In genomic region chr3:16883726-16884083, GRCh38 we compare ENCODE assay signal across 1 cellular context.
TF ChIP-seq lines count a peak whose summit lies in the region.

No MANE protein-coding gene starts in this region.

TF ChIP-seq in GM12878, 131 proteins besides CTCF, POLR2A, EP300 and RAD21 (continued from another document):
- TF ChIP-seq GATAD2B (conservative IDR thresholded peaks at IDR 0.05; ENCODE audit: low read depth), result no peak
- no peak for TF ChIP-seq NR2C2 (IDR thresholded peaks at IDR 0.05; ENCODE audit: borderline replicate concordance, control insufficient read depth, insufficient read length, low read depth)
- TF ChIP-seq ZNF384 (IDR thresholded peaks at IDR 0.05; ENCODE audit: borderline replicate concordance, low read depth, low read length), result no peak
- TF ChIP-seq ESRRA (IDR thresholded peaks at IDR 0.05; ENCODE audit: low read length), result no peak
- no peak for TF ChIP-seq IRF3 (IDR thresholded peaks at IDR 0.05)
- no peak for TF ChIP-seq CREB1 (IDR thresholded peaks at IDR 0.05; ENCODE audit: low read depth)
- TF ChIP-seq SPI1 (IDR thresholded peaks at IDR 0.05; ENCODE audit: borderline replicate concordance, insufficient read depth, low read depth, low read length), result no peak
- TF ChIP-seq ZNF687 (IDR thresholded peaks at IDR 0.05), result no peak
- TF ChIP-seq ATF3 (IDR thresholded peaks at IDR 0.05; ENCODE audit: borderline replicate concordance, extremely low read depth, low read depth, low read length), result no peak
- TF ChIP-seq MYB (IDR thresholded peaks at IDR 0.05; ENCODE audit: borderline replicate concordance, low read depth, low read length), result no peak
